ENCODE assay signal across 9 cellular contexts in genomic region chr19:38729653-38730469, GRCh38. TPM values are rescaled to one million over a fixed set of nuclear protein-coding genes. Genes with fewer than 3 reads are reported as not detected.
DNase-seq lines count a peak whose midpoint lies in the region; ATAC-seq and TF ChIP-seq lines count a peak whose summit lies in the region.
"Had no signal": no experiment of that assay in that cellular context is flagged by ENCODE, and none has a peak within 500 bp of the region (broad histone marks: within the 10 kb centered on the region; RNA-seq: fewer than 3 reads in every experiment).

No MANE protein-coding gene starts in this region.

- peaks cover 40% of the 10 kb centered on the region for H3K36me3 Mint-ChIP-seq in endothelial cell (ENCODE audit: low read depth, unreplicated experiment)

- TF ChIP-seq RAD21 in neural cell (conservative IDR thresholded peaks at IDR 0.05), result no peak

- H3K4me1 Mint-ChIP-seq in endothelial cell (ENCODE audit: unreplicated experiment), result peaks cover 6% of the 10 kb centered on the region

- TF ChIP-seq EP300 in neural cell (conservative IDR thresholded peaks at IDR 0.05; ENCODE audit: poor library complexity, severe bottlenecking), result no peak

- no peaks in the 10 kb centered on the region for H3K9me2 ChIP-seq in neural cell (ENCODE audit: insufficient read depth, low read length)

- DNase-seq in A172 (ENCODE audit: low spot score), result peak; percentile 54
- peak; percentile 40 to 86 for DNase-seq in NCI-H526 (lab: John Stamatoyannopoulos, UW)
- DNase-seq in activated CD8-positive, alpha-beta memory T cell treated with anti-CD3 and anti-CD28 coated beads for 24 hours, result peak; percentile 90
- DNase-seq in endothelial cell (ENCODE audit: low spot score), result peak; percentile 89
- DNase-seq in thoracic aorta (ENCODE audit: low spot score), result no peak
- no peak for DNase-seq in NCI-H2107 treated with DMSO at 0.1 percent for 48 hours (lab: John Stamatoyannopoulos, UW; ENCODE audit: unreplicated experiment)

- no peaks in the 10 kb centered on the region for H3K9me3 Mint-ChIP-seq in endothelial cell (ENCODE audit: unreplicated experiment)

- ATAC-seq in thoracic aorta (ENCODE audit: insufficient number of reproducible peaks, low FRiP score, low read depth), result no peak

- no peaks in the 10 kb centered on the region for H3F3A ChIP-seq in neural cell (ENCODE audit: insufficient read depth, low read length, poor library complexity, severe bottlenecking)

- no peaks in the 10 kb centered on the region for H3K27me3 ChIP-seq in neural cell (ENCODE audit: insufficient read depth, low read depth, low read length)
- no peaks in the 10 kb centered on the region for H3K27me3 ChIP-seq in thoracic aorta (replicated peaks; ENCODE audit: insufficient read depth)

- H3K9me3 ChIP-seq in neural cell (ENCODE audit: low read length), result no peaks in the 10 kb centered on the region
- H3K9me3 ChIP-seq in thoracic aorta, result no peaks in the 10 kb centered on the region

- peak; percentile 95 for TF ChIP-seq CTCF in GM12874 (IDR thresholded peaks at IDR 0.05; ENCODE audit: insufficient read depth, low read depth, low read length)
- peak; percentile 79 for TF ChIP-seq CTCF in endothelial cell (IDR thresholded peaks at IDR 0.05; ENCODE audit: unreplicated experiment)
- peak; percentile 52 for TF ChIP-seq CTCF in neural cell (IDR thresholded peaks at IDR 0.05; ENCODE audit: poor library complexity, severe bottlenecking)
- TF ChIP-seq CTCF in thoracic aorta (IDR thresholded peaks at IDR 0.05), result peak; percentile 73

- H3K27me3 Mint-ChIP-seq in endothelial cell (ENCODE audit: unreplicated experiment), result peaks cover 40% of the 10 kb centered on the region

- peak overlapping the region; percentile 36 for H3K27ac Mint-ChIP-seq in endothelial cell (ENCODE audit: unreplicated experiment)

- peaks cover 3 to 21% of the 10 kb centered on the region in 2 donors for H3K4me1 ChIP-seq in thoracic aorta (ENCODE audit: control insufficient read depth in 1 of 2, low read depth in 2 of 2)

- no peak overlapping the region for H3K27ac ChIP-seq in neural cell (ENCODE audit: low read length)
- peak overlapping the region in 1 of 2 donors; percentile 51 for H3K27ac ChIP-seq in thoracic aorta

- H3K36me3 ChIP-seq in neural cell (ENCODE audit: insufficient read depth, low read length), result no peaks in the 10 kb centered on the region
- H3K36me3 ChIP-seq in thoracic aorta, result peaks cover 51% of the 10 kb centered on the region

- no peak overlapping the region for H3K4me2 ChIP-seq in neural cell (ENCODE audit: low read length)

- no peak overlapping the region for H2AFZ ChIP-seq in neural cell (ENCODE audit: low read depth, low read length)

- H3K4me3 Mint-ChIP-seq in endothelial cell (ENCODE audit: unreplicated experiment), result peak overlapping the region; percentile 62

- H3K9ac ChIP-seq in neural cell (ENCODE audit: low read length), result no peak overlapping the region

- no peaks in the 10 kb centered on the region for H3K79me2 ChIP-seq in neural cell (replicated peaks; ENCODE audit: insufficient read depth, low read length)

- H3K4me3 ChIP-seq in neural cell (ENCODE audit: low read length), result no peak overlapping the region
- no peak overlapping the region for H3K4me3 ChIP-seq in thoracic aorta

- H4K20me1 ChIP-seq in neural cell (ENCODE audit: insufficient read depth), result no peaks in the 10 kb centered on the region

TF ChIP-seq in neural cell, 6 proteins besides CTCF, POLR2A, EP300 and RAD21:
- no peak for TF ChIP-seq TAF1 (IDR thresholded peaks at IDR 0.05; ENCODE audit: low read depth)
- TF ChIP-seq SMC3 (conservative IDR thresholded peaks at IDR 0.05; ENCODE audit: poor library complexity), result peak; percentile 62

RNA-seq across cellular contexts. Expression of gene CAPN12, which starts 14.4 kb away (rescaled TPM):
- total RNA-seq in A172 (2014; rRNA removed; shearing (Covaris generic)), result not detected in 2 replicates
- 2.9 TPM for total RNA-seq in endothelial cell (ENCODE audit: unreplicated experiment)
- polyA plus RNA-seq in neural cell, result not detected in 2 replicates
- polyA minus RNA-seq in neural cell, result not detected in 2 replicates
- 1 to 10 TPM in 1 of 2 donors, under 1 TPM in 1; 0.81 to 2.1 TPM for total RNA-seq in thoracic aorta

RNA-seq across cellular contexts. Expression of gene LGALS7, which starts 43.5 kb away (rescaled TPM):
- total RNA-seq in A172 (2014; rRNA removed; shearing (Covaris generic)), result not detected in 2 replicates
- total RNA-seq in endothelial cell (ENCODE audit: unreplicated experiment) (3.6 TPM), thoracic aorta (not detected)
- polyA plus RNA-seq in neural cell, result not detected in 2 replicates
- polyA minus RNA-seq in neural cell, result not detected in 2 replicates
- total RNA-seq: renal cortical epithelial cell had no signal

RNA-seq across cellular contexts. Expression of gene LGALS7B, which starts 59.1 kb away (rescaled TPM):
- not detected in 2 replicates for total RNA-seq in A172 (2014; rRNA removed; shearing (Covaris generic))
- total RNA-seq in endothelial cell (ENCODE audit: unreplicated experiment), result 18.8 TPM
- polyA plus RNA-seq in neural cell, result not detected in 2 replicates
- not detected in 2 replicates for polyA minus RNA-seq in neural cell
- 1 to 10 TPM in 1 of 2 donors, not detected in 1; 2.0 TPM for total RNA-seq in thoracic aorta
- total RNA-seq: renal cortical epithelial cell had no signal

Comparison
In these comparisons a context has a peak if more than half of its experiments do, and no peak if none do; other contexts are left out.
1. DNase-seq: peak in A172 (single experiment), NCI-H526 (2 of 2), activated CD8-positive, alpha-beta memory T cell treated with anti-CD3 and anti-CD28 coated beads for 24 hours (single experiment) and endothelial cell (single experiment); none in thoracic aorta (single experiment) and NCI-H2107 treated with DMSO at 0.1 percent for 48 hours (single experiment).
2. Peak in every context shown above with its lines, with median percentiles within 50 percentile points of each other: CTCF ChIP-seq.